Comparison of ENCODE assay signal across 24 cellular contexts in genomic region chr3:30551266-30551665, GRCh38. TPM values are rescaled to one million over a fixed set of nuclear protein-coding genes. Genes with fewer than 3 reads are reported as not detected.
DNase-seq lines count a peak whose midpoint lies in the region; ATAC-seq and TF ChIP-seq lines count a peak whose summit lies in the region.
"Had no signal": no experiment of that assay in that cellular context is flagged by ENCODE, and none has a peak within 500 bp of the region (broad histone marks: within the 10 kb centered on the region; RNA-seq: fewer than 3 reads in every experiment).

No MANE protein-coding gene starts in this region.

- H3K27me3 ChIP-seq in DOHH2 (ENCODE audit: control insufficient read depth, low read length) (no peaks in the 10 kb centered on the region), trophoblast cell (ENCODE audit: insufficient read depth, low read length) (no peaks in the 10 kb centered on the region)
- H3K27me3 ChIP-seq: tibial nerve had no signal

- H4K91ac ChIP-seq in trophoblast cell (ENCODE audit: low read depth, low read length), result no peak overlapping the region

- H4K12ac ChIP-seq in trophoblast cell (ENCODE audit: low read depth, low read length), result no peak overlapping the region

- no peaks in the 10 kb centered on the region for H3K9me3 ChIP-seq in DOHH2 (ENCODE audit: control insufficient read depth, insufficient read depth, low read length)
- H3K9me3 ChIP-seq in trophoblast cell (ENCODE audit: insufficient read depth, low read depth, low read length), result peaks cover 2% of the 10 kb centered on the region
- H3K9me3 ChIP-seq: lower lobe of right lung, tibial nerve had no signal

- H3K36me3 ChIP-seq in DOHH2 (ENCODE audit: control insufficient read depth, low read length) (no peaks in the 10 kb centered on the region), trophoblast cell (ENCODE audit: control insufficient read depth in 1 of 2, insufficient read depth in 2 of 2, low read length in 2 of 2) (no peaks in the 10 kb centered on the region)
- H3K36me3 ChIP-seq: lower lobe of right lung, tibial nerve had no signal

- intact Hi-C loops in activated B cell treated with CpG ODN at 0.5 μM for 24 hours (cut with micrococcal nuclease), result loop anchor here (2.0 to 5.0 kb wide), 2 partner anchors 49 to 50 kb away; no protein-coding TSS in a partner anchor

- POLR2A ChIA-PET in activated B cell treated with CpG ODN at 0.5 μM for 24 hours (lab: Charles Lee), result interaction anchor here (1.4 kb wide), 1 partner anchor 52 kb away, joined by 3 read pairs; no protein-coding TSS in a partner anchor

- ATAC-seq in activated B cell treated with CpG ODN at 0.5 μM for 24 hours (ENCODE audit: low read depth) (peak; percentile 51), HG03095 (IDR thresholded peaks at IDR 0.05; ENCODE audit: unreplicated experiment) (no peak)
- ATAC-seq: activated T-cell treated with anti-CD3 and anti-CD28 coated beads, Interleukin-2, amount 50 U/mL, for 72 hours; lower lobe of right lung had no signal

- H2AFZ ChIP-seq in trophoblast cell (ENCODE audit: insufficient read depth, low read length, poor library complexity), result no peak overlapping the region

- no peak overlapping the region for H2BK5ac ChIP-seq in trophoblast cell (ENCODE audit: low read depth, low read length, poor library complexity)

- no peak overlapping the region for H3K9ac ChIP-seq in trophoblast cell (ENCODE audit: low read length)

- H3K27me3 Mint-ChIP-seq in IgD-negative memory B cell, result no peaks in the 10 kb centered on the region
- no peaks in the 10 kb centered on the region for H3K27me3 Mint-ChIP-seq in activated B cell treated with CpG ODN at 0.5 μM for 24 hours
- H3K27me3 Mint-ChIP-seq: activated CD4-positive, alpha-beta T cell treated with anti-CD3 and anti-CD28 coated beads, Interleukin-2, amount 10 ng/mL, durations not matched to agents 7 days and 5 days had no signal

- no peaks in the 10 kb centered on the region for H4K20me1 ChIP-seq in DOHH2 (ENCODE audit: control insufficient read depth, insufficient read depth, low read depth, low read length)

- no peak overlapping the region for H4K8ac ChIP-seq in trophoblast cell (ENCODE audit: low read depth, low read length)

- H3K36me3 Mint-ChIP-seq in IgD-negative memory B cell, result no peaks in the 10 kb centered on the region
- no peaks in the 10 kb centered on the region for H3K36me3 Mint-ChIP-seq in activated B cell treated with CpG ODN at 0.5 μM for 24 hours (ENCODE audit: low read depth)
- H3K36me3 Mint-ChIP-seq: brain, CD14-positive monocyte had no signal

- peak overlapping the region in 2 of 3 donors; percentile 1 to 13 for H3K27ac Mint-ChIP-seq in IgD-negative memory B cell
- H3K27ac Mint-ChIP-seq in activated B cell treated with CpG ODN at 0.5 μM for 24 hours, result peak overlapping the region; percentile 54
- H3K27ac Mint-ChIP-seq: activated CD4-positive, alpha-beta T cell treated with anti-CD3 and anti-CD28 coated beads, Interleukin-2, amount 10 ng/mL, durations not matched to agents 7 days and 5 days; activated naive CD4-positive, alpha-beta T cell treated with anti-CD3 and anti-CD28 coated beads for 36 hours; activated T-cell treated with anti-CD3 and anti-CD28 coated beads, Interleukin-2, amount 50 U/mL, for 72 hours; brain; CD14-positive monocyte; nephron progenitor cell; T-helper 2 cell treated with Interferon-gamma antibody and Interleukin-4, amounts not matched to agents 5 μg/mL and 100 μg/mL, for 36 hours had no signal

- no peaks in the 10 kb centered on the region for H3F3A ChIP-seq in DOHH2 (ENCODE audit: control insufficient read depth, insufficient read depth)

- CTCF ChIA-PET in activated B cell treated with CpG ODN at 0.5 μM for 24 hours (lab: Charles Lee), result interaction anchor here (1.1 to 1.3 kb wide), 2 partner anchors 9 to 27 kb away, joined by 3 read pairs; no protein-coding TSS in a partner anchor

- H3K9me2 ChIP-seq in DOHH2 (replicated peaks; ENCODE audit: control insufficient read depth, low read length), result no peaks in the 10 kb centered on the region

- H3K4me2 ChIP-seq in DOHH2 (ENCODE audit: low read length), result 0 out of 2 replicates have a peak overlapping the region, but pooled peaks have one; percentile 4
- H3K4me2 ChIP-seq in trophoblast cell (ENCODE audit: low read length), result no peak overlapping the region

- no peak overlapping the region for H3K18ac ChIP-seq in trophoblast cell (ENCODE audit: low read length)

- H3K4ac ChIP-seq in trophoblast cell (ENCODE audit: low read depth, low read length), result no peak overlapping the region

- DNase-seq in activated B cell treated with CpG ODN at 0.5 μM for 24 hours, result no peak
- DNase-seq in trophoblast cell, result no peak
- DNase-seq in NCI-H2227 treated with DMSO at 0.1 percent for 48 hours (lab: John Stamatoyannopoulos, UW), result no peak
- no peak for DNase-seq in NCI-H510A (lab: John Stamatoyannopoulos, UW)
- DNase-seq: activated CD4-positive, alpha-beta T cell treated with anti-CD3 and anti-CD28 coated beads, Interleukin-2, amount 10 ng/mL, durations not matched to agents 7 days and 5 days; activated T-cell treated with anti-CD3 and anti-CD28 coated beads, Interleukin-2, amount 50 U/mL, for 72 hours; kidney glomerular epithelial cell; lower lobe of right lung; NCI-H1048; NCI-H187 treated with DMSO at 0.1 percent for 48 hours; NCI-H345; nephron progenitor cell; small intestine; stimulated activated CD8-positive, alpha-beta memory T cell treated with anti-CD3 and anti-CD28 coated beads, Interleukin-4, amount 100 ng/mL, for 48 hours had no signal

- H3K4me3 ChIP-seq in DOHH2 (ENCODE audit: low read length) (no peak overlapping the region), trophoblast cell (ENCODE audit: low read depth, low read length) (no peak overlapping the region)
- H3K4me3 ChIP-seq: lower lobe of right lung, tibial nerve had no signal

- H3K4me1 ChIP-seq in DOHH2 (ENCODE audit: control insufficient read depth, low read length) (peaks cover 10% of the 10 kb centered on the region), trophoblast cell (ENCODE audit: control insufficient read depth in 1 of 2, insufficient read depth in 2 of 2, low read length in 2 of 2) (peaks cover 0 to 10% of the 10 kb centered on the region in 2 experiments)
- H3K4me1 ChIP-seq: lower lobe of right lung had no signal

- H3K79me2 ChIP-seq in DOHH2 (ENCODE audit: control insufficient read depth, low read length) (no peaks in the 10 kb centered on the region), trophoblast cell (ENCODE audit: control insufficient read depth, insufficient read depth, low read length, poor library complexity) (no peaks in the 10 kb centered on the region)

- no peak overlapping the region for H2AK5ac ChIP-seq in trophoblast cell (ENCODE audit: low read length)

- H3K4me3 Mint-ChIP-seq in IgD-negative memory B cell (peak overlapping the region in 1 of 4 donors; percentile 79), activated B cell treated with CpG ODN at 0.5 μM for 24 hours (peak overlapping the region; percentile 35)
- H3K4me3 Mint-ChIP-seq: activated CD4-positive, alpha-beta T cell treated with anti-CD3 and anti-CD28 coated beads, Interleukin-2, amount 10 ng/mL, durations not matched to agents 7 days and 5 days; activated naive CD4-positive, alpha-beta T cell treated with anti-CD3 and anti-CD28 coated beads for 36 hours; activated T-cell treated with anti-CD3 and anti-CD28 coated beads, Interleukin-2, amount 50 U/mL, for 72 hours; brain; nephron progenitor cell; T-helper 2 cell treated with Interferon-gamma antibody and Interleukin-4, amounts not matched to agents 5 μg/mL and 100 μg/mL, for 36 hours had no signal

- no peak overlapping the region for H2BK12ac ChIP-seq in trophoblast cell (ENCODE audit: low read length)

- H3K14ac ChIP-seq in trophoblast cell (ENCODE audit: low read length), result no peak overlapping the region

- H3K27ac ChIP-seq in DOHH2 (ENCODE audit: low read depth, low read length) (no peak overlapping the region), trophoblast cell (ENCODE audit: low read depth, low read length) (peak overlapping the region; percentile 58)
- H3K27ac ChIP-seq: epithelial cell of prostate, lower lobe of right lung, VCaP had no signal

- WGBS in trophoblast cell (ENCODE audit: extremely low coverage, insufficient coverage, insufficient read length), result no CpG with 5 or more reads among the region's 2 CpGs

- H3K9me3 Mint-ChIP-seq in IgD-negative memory B cell, result no peaks in the 10 kb centered on the region
- peaks cover 4% of the 10 kb centered on the region for H3K9me3 Mint-ChIP-seq in activated B cell treated with CpG ODN at 0.5 μM for 24 hours
- H3K9me3 Mint-ChIP-seq: activated naive CD4-positive, alpha-beta T cell treated with anti-CD3 and anti-CD28 coated beads for 36 hours; activated T-cell treated with anti-CD3 and anti-CD28 coated beads, Interleukin-2, amount 50 U/mL, for 72 hours; nephron progenitor cell; T-helper 2 cell treated with Interferon-gamma antibody and Interleukin-4, amounts not matched to agents 5 μg/mL and 100 μg/mL, for 36 hours had no signal

- H3K4me1 Mint-ChIP-seq in IgD-negative memory B cell, result peaks cover 15 to 40% (median 16%) of the 10 kb centered on the region in 3 donors
- peaks cover 39% of the 10 kb centered on the region for H3K4me1 Mint-ChIP-seq in activated B cell treated with CpG ODN at 0.5 μM for 24 hours
- H3K4me1 Mint-ChIP-seq: activated CD4-positive, alpha-beta T cell treated with anti-CD3 and anti-CD28 coated beads, Interleukin-2, amount 10 ng/mL, durations not matched to agents 7 days and 5 days; brain; CD14-positive monocyte had no signal

- peaks cover 7% of the 10 kb centered on the region for H3K79me1 ChIP-seq in trophoblast cell (ENCODE audit: low read length)

- TF ChIP-seq CTCF in DOHH2 (IDR thresholded peaks at IDR 0.05; ENCODE audit: low read depth, low read length, poor library complexity, severe bottlenecking) (no peak), activated B cell treated with CpG ODN at 0.5 μM for 24 hours (IDR thresholded peaks at IDR 0.05) (no peak)

- no peak overlapping the region for H3K23ac ChIP-seq in trophoblast cell (ENCODE audit: low read length)

- peak overlapping the region; percentile 43 for H2BK120ac ChIP-seq in trophoblast cell (ENCODE audit: insufficient read depth, low read length, poor library complexity)

RNA-seq across cellular contexts. Expression of gene TGFBR2, which starts 55.1 kb away (rescaled TPM):
- polyA plus RNA-seq in IgD-negative memory B cell, result 76.8 TPM
- 99.1 and 104 TPM in 2 replicates for total RNA-seq in activated B cell treated with CpG ODN at 0.5 μM for 24 hours
- polyA plus RNA-seq in trophoblast cell (2013), result 95.2 and 107 TPM in 2 replicates
